ENCODE assay signal across 19 cellular contexts in genomic region chr2:145096582-145096981, GRCh38.
DNase-seq lines count a peak whose midpoint lies in the region; TF ChIP-seq lines count a peak whose summit lies in the region.
"Had no signal": no experiment of that assay in that cellular context is flagged by ENCODE, and none has a peak within 500 bp of the region (broad histone marks: within the 10 kb centered on the region; RNA-seq: fewer than 3 reads in every experiment).

No MANE protein-coding gene starts in this region.

- no peaks in the 10 kb centered on the region for H3K23me2 ChIP-seq in H9 (ENCODE audit: insufficient read length, low read depth, low read length, poor library complexity, severe bottlenecking)

- no peaks in the 10 kb centered on the region for H3K27me3 Mint-ChIP-seq in H9 (ENCODE audit: low read depth)

- H4K8ac ChIP-seq in H9 (replicated peaks; ENCODE audit: insufficient read length, low read depth, low read length) = peak overlapping the region; percentile 67

- no peak overlapping the region for H2BK15ac ChIP-seq in H9 (ENCODE audit: low read depth, low read length)

- H2BK5ac ChIP-seq in H9 (ENCODE audit: insufficient read length, low read length) = no peak overlapping the region

- no peak overlapping the region for H2BK20ac ChIP-seq in H9 (ENCODE audit: low read depth, low read length, poor library complexity, severe bottlenecking)

- H3K27ac Mint-ChIP-seq in H9 = no peak overlapping the region
- H3K27ac Mint-ChIP-seq: activated naive CD4-positive, alpha-beta T cell treated with anti-CD3 and anti-CD28 coated beads, Interleukin-2, amount 50 U/mL, for 72 hours had no signal

- no peak overlapping the region for H3K4me2 ChIP-seq in H9 (ENCODE audit: insufficient read depth, insufficient read length, low read length)

- DNase-seq in A172 (ENCODE audit: low spot score) (peak; percentile 71), H9 (no peak), adipocyte (ENCODE audit: low read depth) (peak; percentile 39), fibroblast of the aortic adventitia (ENCODE audit: low read depth) (peak; percentile 62), NCI-H524 treated with DMSO at 0.1 percent for 48 hours (lab: John Stamatoyannopoulos, UW) (no peak), NCI-H82 (lab: John Stamatoyannopoulos, UW) (no peak), UCSD-AML1 (lab: John Stamatoyannopoulos, UW; ENCODE audit: unreplicated experiment) (no peak), Ammon's horn (ENCODE audit: low spot score) (no peak)
- DNase-seq: ACHN; activated CD4-positive, alpha-beta T cell treated with anti-CD3 and anti-CD28 coated beads, Interleukin-2, amount 50 U/mL, for 4 hours; activated T-cell treated with anti-CD3 and anti-CD28 coated beads, Interleukin-2, amount 50 U/mL, for 4 hours; heart left ventricle; Karpas-422; NCI-H446; stimulated activated naive CD4-positive, alpha-beta T cell treated with Interleukin-2 at 50 U/mL for 16 hours; upper lobe of right lung had no signal

- H3K36me3 Mint-ChIP-seq in H9 (ENCODE audit: insufficient read depth in 1 of 3, low read depth in 3 of 3) = no peaks in the 10 kb centered on the region
- H3K36me3 Mint-ChIP-seq: activated naive CD4-positive, alpha-beta T cell treated with anti-CD3 and anti-CD28 coated beads, Interleukin-2, amount 50 U/mL, for 72 hours had no signal

- no peak overlapping the region for H3K4ac ChIP-seq in H9 (ENCODE audit: low read depth, low read length)

- no peaks in the 10 kb centered on the region for H3K36me3 ChIP-seq in adipocyte (ENCODE audit: control insufficient read depth, insufficient read depth, low read length, severe bottlenecking)
- H3K36me3 ChIP-seq: heart left ventricle, upper lobe of right lung had no signal

- H3K27me3 ChIP-seq in H9 (ENCODE audit: insufficient read depth, low read length) (no peaks in the 10 kb centered on the region), adipocyte (replicated peaks; ENCODE audit: control insufficient read depth, insufficient read depth, low read length) (no peaks in the 10 kb centered on the region)
- H3K27me3 ChIP-seq: heart left ventricle, upper lobe of right lung had no signal

- H3K14ac ChIP-seq in H9 (ENCODE audit: insufficient read depth, low read length) = no peak overlapping the region

- H3K27ac ChIP-seq in H9 (ENCODE audit: insufficient read length, low read depth, low read length) = no peak overlapping the region
- H3K27ac ChIP-seq: parathyroid adenoma, upper lobe of right lung had no signal

- no peaks in the 10 kb centered on the region for H3K79me1 ChIP-seq in H9 (ENCODE audit: insufficient read depth, low read depth, low read length, poor library complexity, severe bottlenecking)

- H3K4me3 ChIP-seq in adipocyte (ENCODE audit: low read length) (no peak overlapping the region), fibroblast of the aortic adventitia (ENCODE audit: low read depth, low read length) (no peak overlapping the region)
- H3K4me3 ChIP-seq: heart left ventricle, upper lobe of right lung had no signal

- TF ChIP-seq CTCF in H9 (conservative IDR thresholded peaks at IDR 0.05) = no peak
- TF ChIP-seq CTCF in fibroblast of the aortic adventitia (IDR thresholded peaks at IDR 0.05; ENCODE audit: insufficient read depth, low read length) = no peak

- no peak overlapping the region for H3K18ac ChIP-seq in H9 (ENCODE audit: insufficient read length, low read depth, low read length)

- H3K9ac ChIP-seq in H9 (ENCODE audit: extremely low read depth, insufficient read length, low read length) = no peak overlapping the region
- H3K9ac ChIP-seq in adipocyte (ENCODE audit: low read length) = no peak overlapping the region
- H3K9ac ChIP-seq: parathyroid adenoma had no signal

- H3T11ph ChIP-seq in H9 (ENCODE audit: low read length) = no peak overlapping the region

- peaks cover 0 to 4% of the 10 kb centered on the region in 2 experiments; a peak in 3 of 5 replicates for H3K9me3 Mint-ChIP-seq in H9
- H3K9me3 Mint-ChIP-seq: central memory CD8-positive, alpha-beta T cell had no signal

- H4K91ac ChIP-seq in H9 (ENCODE audit: insufficient read length, low read depth, low read length) = no peak overlapping the region

- no peak overlapping the region for H2BK120ac ChIP-seq in H9 (ENCODE audit: low read depth, low read length, poor library complexity, severe bottlenecking)

- no peak overlapping the region for H3K4me3 Mint-ChIP-seq in H9
- H3K4me3 Mint-ChIP-seq: activated T-cell treated with anti-CD3 and anti-CD28 coated beads, Interleukin-2, amount 50 U/mL, for 4 hours; central memory CD8-positive, alpha-beta T cell had no signal

- no peak overlapping the region for H2BK12ac ChIP-seq in H9 (ENCODE audit: insufficient read length, low read depth, low read length)

- H2AFZ ChIP-seq in H9 (ENCODE audit: low read length) = no peak overlapping the region
- H2AFZ ChIP-seq: parathyroid adenoma had no signal

- H3K4me1 Mint-ChIP-seq in H9 = no peaks in the 10 kb centered on the region
- H3K4me1 Mint-ChIP-seq: central memory CD8-positive, alpha-beta T cell had no signal

- H3K23ac ChIP-seq in H9 (ENCODE audit: insufficient read length, low read depth, low read length) = no peak overlapping the region

- no peak overlapping the region for H3K56ac ChIP-seq in H9 (ENCODE audit: insufficient read length, low read depth, low read length)

- H2AK5ac ChIP-seq in H9 (ENCODE audit: insufficient read length, low read length) = no peak overlapping the region

- peak overlapping the region; percentile 69 for H4K5ac ChIP-seq in H9 (ENCODE audit: insufficient read length, low read depth, low read length)

- H4K20me1 ChIP-seq in H9 (ENCODE audit: control insufficient read depth, insufficient read depth, insufficient read length) = no peaks in the 10 kb centered on the region

- H3K79me2 ChIP-seq in H9 (ENCODE audit: insufficient read depth, low read length) = no peaks in the 10 kb centered on the region
- H3K79me2 ChIP-seq: parathyroid adenoma had no signal

- H3K9me3 ChIP-seq in H9 (ENCODE audit: control insufficient read depth, low read depth, low read length) (no peaks in the 10 kb centered on the region), adipocyte (ENCODE audit: control insufficient read depth, low read length) (no peaks in the 10 kb centered on the region)
- H3K9me3 ChIP-seq: heart left ventricle, upper lobe of right lung had no signal

- no peaks in the 10 kb centered on the region for H3K4me1 ChIP-seq in H9 (ENCODE audit: insufficient read depth, low read length)
- peaks cover 29% of the 10 kb centered on the region for H3K4me1 ChIP-seq in adipocyte (ENCODE audit: control insufficient read depth, insufficient read depth, low read length)
- H3K4me1 ChIP-seq: parathyroid adenoma, upper lobe of right lung had no signal

Comparison
In these comparisons a context has a peak if more than half of its experiments do, and no peak if none do; other contexts are left out.
1. DNase-seq: peak in A172 (single experiment), adipocyte (single experiment) and fibroblast of the aortic adventitia (single experiment); none in H9 (single experiment), NCI-H524 treated with DMSO at 0.1 percent for 48 hours (single experiment), NCI-H82 (single experiment), UCSD-AML1 (single experiment) and Ammon's horn (single experiment).